In the genomic region with DNA sequence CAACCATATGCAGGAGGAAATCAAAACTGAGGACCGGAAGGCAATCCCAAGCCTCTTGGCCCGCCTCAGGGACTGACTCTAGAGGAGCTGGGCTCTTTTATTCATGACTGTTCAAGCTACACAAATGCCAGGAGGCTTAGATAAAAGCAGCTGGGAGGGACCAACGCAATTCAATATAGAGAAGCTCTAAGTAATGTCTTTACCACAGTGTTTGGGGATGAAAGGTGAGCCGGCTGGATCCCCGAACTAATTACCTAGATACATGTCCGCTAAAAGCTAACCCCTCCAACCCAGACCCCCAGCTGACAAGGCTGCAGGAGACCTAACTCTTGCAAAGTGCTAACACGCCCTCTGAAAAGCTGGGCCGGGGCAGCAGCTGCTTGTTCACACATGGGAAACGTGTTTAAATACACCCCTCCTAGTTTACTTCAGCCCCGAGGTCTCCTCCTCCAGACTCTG, we compare ENCODE assay signal across 20 cellular contexts.
DNase-seq lines count a peak whose midpoint lies in the region; ATAC-seq and TF ChIP-seq lines count a peak whose summit lies in the region.
"Had no signal": no experiment of that assay in that cellular context is flagged by ENCODE, and none has a peak within 500 bp of the region (broad histone marks: within the 10 kb centered on the region; RNA-seq: fewer than 3 reads in every experiment).

No MANE protein-coding gene starts in this region.

- TF ChIP-seq CTCF in natural killer cell (IDR thresholded peaks at IDR 0.05) = no peak
- TF ChIP-seq CTCF in body of pancreas (IDR thresholded peaks at IDR 0.05) = no peak

- 90% methylated on average over 9 to 10 of the region's 10 CpGs for WGBS in body of pancreas, 2 donors

- no peaks in the 10 kb centered on the region for H3K27me3 Mint-ChIP-seq in natural killer cell (ENCODE audit: low read depth in 2 of 2)
- H3K27me3 Mint-ChIP-seq in natural killer cell treated with Interleukin-12 subunit alpha and Interleukin-12 subunit beta and Interleukin-15 and Interleukin-18, amount 100 ng/mL, for 72 hours = no peaks in the 10 kb centered on the region
- no peaks in the 10 kb centered on the region for H3K27me3 Mint-ChIP-seq in immature natural killer cell (ENCODE audit: low read depth in 3 of 3)
- H3K27me3 Mint-ChIP-seq: activated CD4-positive, alpha-beta memory T cell treated with anti-CD3 and anti-CD28 coated beads, Interleukin-2, amount 10 ng/mL, durations not matched to agents 7 days and 5 days; CD4-positive, CD25-positive, alpha-beta regulatory T cell; stimulated activated memory B cell treated with anti-CD40 and anti-IgM and Interleukin-4, amounts not matched to agents 10 μg/mL and 1 μg/mL and 100 μg/mL, for 72 hours had no signal

- peaks cover 3% of the 10 kb centered on the region for H3K36me3 Mint-ChIP-seq in natural killer cell
- peaks cover 2% of the 10 kb centered on the region for H3K36me3 Mint-ChIP-seq in natural killer cell treated with Interleukin-12 subunit alpha and Interleukin-12 subunit beta and Interleukin-15 and Interleukin-18, amount 100 ng/mL, for 72 hours
- H3K36me3 Mint-ChIP-seq in immature natural killer cell = peaks cover 8 to 14% (median 11%) of the 10 kb centered on the region in 3 donors
- H3K36me3 Mint-ChIP-seq: activated naive CD8-positive, alpha-beta T cell treated with anti-CD3 and anti-CD28 coated beads, Interleukin-2, amount 10 ng/mL, durations not matched to agents 7 days and 5 days; CD4-positive, CD25-positive, alpha-beta regulatory T cell had no signal

- H3K4me3 Mint-ChIP-seq in natural killer cell = peak overlapping the region; percentile 85
- no peak overlapping the region for H3K4me3 Mint-ChIP-seq in natural killer cell treated with Interleukin-12 subunit alpha and Interleukin-12 subunit beta and Interleukin-15 and Interleukin-18, amount 100 ng/mL, for 72 hours
- H3K4me3 Mint-ChIP-seq in immature natural killer cell = peak overlapping the region; percentile 10 to 78 (median 69)
- H3K4me3 Mint-ChIP-seq: activated CD4-positive, alpha-beta memory T cell treated with anti-CD3 and anti-CD28 coated beads, Interleukin-2, amount 10 ng/mL, durations not matched to agents 7 days and 5 days; activated naive CD8-positive, alpha-beta T cell treated with anti-CD3 and anti-CD28 coated beads, Interleukin-2, amount 10 ng/mL, durations not matched to agents 7 days and 5 days; activated T-cell treated with anti-CD3 and anti-CD28 coated beads, Interleukin-2, amount 50 U/mL, for 72 hours; CD4-positive, CD25-positive, alpha-beta regulatory T cell; stimulated activated memory B cell treated with anti-CD40 and anti-IgM and Interleukin-4, amounts not matched to agents 10 μg/mL and 1 μg/mL and 100 μg/mL, for 72 hours had no signal

- no peak overlapping the region for H3K4me3 ChIP-seq in body of pancreas
- H3K4me3 ChIP-seq: left lung, spleen had no signal

- no peaks in the 10 kb centered on the region for H3K27me3 ChIP-seq in body of pancreas
- H3K27me3 ChIP-seq: left lung, spleen had no signal

- H3K27ac ChIP-seq in body of pancreas = no peak overlapping the region
- H3K27ac ChIP-seq: spleen had no signal

- no peaks in the 10 kb centered on the region for H3K9me3 Mint-ChIP-seq in natural killer cell
- H3K9me3 Mint-ChIP-seq in natural killer cell treated with Interleukin-12 subunit alpha and Interleukin-12 subunit beta and Interleukin-15 and Interleukin-18, amount 100 ng/mL, for 72 hours = no peaks in the 10 kb centered on the region
- H3K9me3 Mint-ChIP-seq in immature natural killer cell = peaks cover 0 to 1% (median 0%) of the 10 kb centered on the region in 6 donors
- H3K9me3 Mint-ChIP-seq: activated naive CD8-positive, alpha-beta T cell treated with anti-CD3 and anti-CD28 coated beads, Interleukin-2, amount 10 ng/mL, durations not matched to agents 7 days and 5 days; stimulated activated memory B cell treated with anti-CD40 and anti-IgM and Interleukin-4, amounts not matched to agents 10 μg/mL and 1 μg/mL and 100 μg/mL, for 72 hours had no signal

- H3K4me1 Mint-ChIP-seq in natural killer cell (peaks cover 64 to 65% of the 10 kb centered on the region in 2 donors), immature natural killer cell (peaks cover 60 to 80% of the 10 kb centered on the region in 2 donors)
- H3K4me1 Mint-ChIP-seq in natural killer cell treated with Interleukin-12 subunit alpha and Interleukin-12 subunit beta and Interleukin-15 and Interleukin-18, amount 100 ng/mL, for 72 hours (ENCODE audit: low read depth in 2 of 2) = peaks cover 34 to 55% of the 10 kb centered on the region in 2 donors

- H3K9me3 ChIP-seq in body of pancreas = peaks cover 0 to 4% (median 0%) of the 10 kb centered on the region in 3 donors
- H3K9me3 ChIP-seq: left lung, spleen had no signal

- no peak for TF ChIP-seq POLR2A in body of pancreas (IDR thresholded peaks at IDR 0.05)

- DNase-seq in natural killer cell (no peak), NCI-H748 (lab: John Stamatoyannopoulos, UW; ENCODE audit: unreplicated experiment) (peak; percentile 98), immature natural killer cell (peak; percentile 12 to 34 (median 24)), dermis blood vessel endothelial cell (no peak), body of pancreas (no peak)
- DNase-seq in natural killer cell treated with Interleukin-12 subunit alpha and Interleukin-12 subunit beta and Interleukin-15 and Interleukin-18, amount 100 ng/mL, for 72 hours (ENCODE audit: low spot score) = no peak
- DNase-seq: activated CD4-positive, alpha-beta memory T cell treated with anti-CD3 and anti-CD28 coated beads, Interleukin-2, amount 10 ng/mL, durations not matched to agents 7 days and 5 days; activated naive CD8-positive, alpha-beta T cell treated with anti-CD3 and anti-CD28 coated beads, Interleukin-2, amount 10 ng/mL, durations not matched to agents 7 days and 5 days; activated T-cell treated with anti-CD3 and anti-CD28 coated beads, Interleukin-2, amount 50 U/mL, for 72 hours; caudate nucleus; CD4-positive, CD25-positive, alpha-beta regulatory T cell; DMS79 treated with DMSO at 0.1 percent for 48 hours; KG1; left lung; NCI-H1105 treated with DMSO at 0.1 percent for 48 hours; NCI-H526 treated with DMSO at 0.1 percent for 48 hours; spleen had no signal

- intact Hi-C loops in natural killer cell (cut with micrococcal nuclease) (loop anchor here (5.0 kb wide), 1 partner anchor 65 kb away; a partner anchor contains a TSS), body of pancreas (cut with DNase I) (no loop called here)

- peak; percentile 55 to 74 (median 68) for ATAC-seq in natural killer cell
- no peak for ATAC-seq in natural killer cell treated with Interleukin-12 subunit alpha and Interleukin-12 subunit beta and Interleukin-15 and Interleukin-18, amount 100 ng/mL, for 72 hours
- no peak for ATAC-seq in HG02970 (IDR thresholded peaks at IDR 0.05; ENCODE audit: low FRiP score, unreplicated experiment)
- no peak for ATAC-seq in body of pancreas
- ATAC-seq in GM21717 (IDR thresholded peaks at IDR 0.05; ENCODE audit: unreplicated experiment) = no peak
- ATAC-seq: activated T-cell treated with anti-CD3 and anti-CD28 coated beads, Interleukin-2, amount 50 U/mL, for 72 hours; left lung had no signal

- no peaks in the 10 kb centered on the region for H3K4me1 ChIP-seq in body of pancreas

- peaks cover 0 to 4% of the 10 kb centered on the region in 2 donors for H3K36me3 ChIP-seq in body of pancreas (replicated peaks in 1 of 2; ENCODE audit: insufficient read depth in 1 of 2, low read depth in 2 of 2)

- H3K27ac Mint-ChIP-seq in natural killer cell (peak overlapping the region; percentile 88 to 89), immature natural killer cell (peak overlapping the region; percentile 54 to 91 (median 88))
- peak overlapping the region in 1 of 2 donors; percentile 63 for H3K27ac Mint-ChIP-seq in natural killer cell treated with Interleukin-12 subunit alpha and Interleukin-12 subunit beta and Interleukin-15 and Interleukin-18, amount 100 ng/mL, for 72 hours
- H3K27ac Mint-ChIP-seq: activated CD4-positive, alpha-beta memory T cell treated with anti-CD3 and anti-CD28 coated beads, Interleukin-2, amount 10 ng/mL, durations not matched to agents 7 days and 5 days; activated naive CD8-positive, alpha-beta T cell treated with anti-CD3 and anti-CD28 coated beads, Interleukin-2, amount 10 ng/mL, durations not matched to agents 7 days and 5 days; activated T-cell treated with anti-CD3 and anti-CD28 coated beads, Interleukin-2, amount 50 U/mL, for 72 hours; CD4-positive, CD25-positive, alpha-beta regulatory T cell; stimulated activated memory B cell treated with anti-CD40 and anti-IgM and Interleukin-4, amounts not matched to agents 10 μg/mL and 1 μg/mL and 100 μg/mL, for 72 hours had no signal

Comparison
In these comparisons a context has a peak if more than half of its experiments do, and no peak if none do; other contexts are left out.
1. ATAC-seq: peak in natural killer cell (3 of 3); none in natural killer cell treated with Interleukin-12 subunit alpha and Interleukin-12 subunit beta and Interleukin-15 and Interleukin-18, amount 100 ng/mL, for 72 hours (0 of 2), HG02970 (single experiment), body of pancreas (single experiment) and GM21717 (single experiment).
2. DNase-seq: peak in NCI-H748 (single experiment) and immature natural killer cell (3 of 3); none in natural killer cell (single experiment), natural killer cell treated with Interleukin-12 subunit alpha and Interleukin-12 subunit beta and Interleukin-15 and Interleukin-18, amount 100 ng/mL, for 72 hours (single experiment), dermis blood vessel endothelial cell (single experiment) and body of pancreas (0 of 4).